Comparison of ENCODE assay signal across 28 cellular contexts in genomic region chr5:37136694-37137093, GRCh38.
"Had no signal": no experiment of that assay in that cellular context is flagged by ENCODE, and none has a peak within 500 bp of the region (broad histone marks: within the 10 kb centered on the region; RNA-seq: fewer than 3 reads in every experiment).

No MANE protein-coding gene starts in this region.

- H3K4me3 Mint-ChIP-seq: dendritic cell treated with granulocyte-macrophage colony-stimulating factor and Interleukin-4, amounts not matched to agents 40 ng/mL and 50 ng/mL, for 4 days; effector memory CD8-positive, alpha-beta T cell had no signal

- ATAC-seq: effector memory CD8-positive, alpha-beta T cell; esophagus mucosa; foreskin keratinocyte; gastrocnemius medialis; gastroesophageal sphincter; heart left ventricle; heart right ventricle had no signal

- H3K4me1 ChIP-seq: colonic mucosa, esophagus muscularis mucosa, esophagus squamous epithelium, foreskin keratinocyte, gastrocnemius medialis, gastroesophageal sphincter, heart left ventricle had no signal

- H3K4me3 ChIP-seq: colonic mucosa, coronary artery, dorsolateral prefrontal cortex, esophagus muscularis mucosa, esophagus squamous epithelium, gastrocnemius medialis, gastroesophageal sphincter, heart left ventricle, heart right ventricle had no signal

- H3K27ac Mint-ChIP-seq: dendritic cell treated with granulocyte-macrophage colony-stimulating factor and Interleukin-4, amounts not matched to agents 40 ng/mL and 50 ng/mL, for 4 days; effector memory CD8-positive, alpha-beta T cell had no signal

- DNase-seq: colonic mucosa; cortex of kidney; dermis blood vessel endothelial cell; dorsolateral prefrontal cortex; effector CD4-positive, alpha-beta T cell; effector CD8-positive, alpha-beta T cell; effector memory CD4-positive, alpha-beta T cell; effector memory CD8-positive, alpha-beta T cell; erythroblast; esophagus squamous epithelium; foreskin fibroblast; foreskin keratinocyte; foreskin melanocyte; gastrocnemius medialis; glutamatergic neuron; head of caudate nucleus; heart left ventricle; heart right ventricle had no signal

- H3K27me3 ChIP-seq: colonic mucosa, dorsolateral prefrontal cortex, esophagus muscularis mucosa, esophagus squamous epithelium, foreskin keratinocyte, gastrocnemius medialis, gastroesophageal sphincter, heart left ventricle, heart right ventricle had no signal

- H3K36me3 ChIP-seq: colonic mucosa had no signal

- H3K27ac ChIP-seq: colonic mucosa, coronary artery, dorsolateral prefrontal cortex, epithelial cell of prostate, esophagus muscularis mucosa, esophagus squamous epithelium, foreskin keratinocyte, gastrocnemius medialis, gastroesophageal sphincter, heart left ventricle, heart right ventricle had no signal

- FAIRE-seq: colon, endometrium, endothelial cell of umbilical vein, frontal cortex had no signal

- H3K27me3 Mint-ChIP-seq: dendritic cell treated with granulocyte-macrophage colony-stimulating factor and Interleukin-4, amounts not matched to agents 40 ng/mL and 50 ng/mL, for 4 days; effector memory CD8-positive, alpha-beta T cell had no signal

- H3K9me3 ChIP-seq: colonic mucosa, esophagus muscularis mucosa, esophagus squamous epithelium, gastrocnemius medialis, gastroesophageal sphincter had no signal
